Comparison of ENCODE assay signal across 11 cellular contexts in genomic region chr9:109114670-109115069, GRCh38. TPM values are rescaled to one million over a fixed set of nuclear protein-coding genes. Genes with fewer than 3 reads are reported as not detected.
A peak's percentile ranks its signal among the peaks of the same experiment; 100 is the strongest.
DNase-seq lines count a peak whose midpoint lies in the region; ATAC-seq and TF ChIP-seq lines count a peak whose summit lies in the region.
"Had no signal": no experiment of that assay in that cellular context is flagged by ENCODE, and none has a peak within 500 bp of the region (broad histone marks: within the 10 kb centered on the region; RNA-seq: fewer than 3 reads in every experiment).

No MANE protein-coding gene starts in this region.

- H3K27me3 ChIP-seq in CD4-positive, CD25-positive, alpha-beta regulatory T cell (ENCODE audit: control insufficient read depth, insufficient read depth, low read length): no peaks in the 10 kb centered on the region
- no peaks in the 10 kb centered on the region for H3K27me3 ChIP-seq in mammary epithelial cell (ENCODE audit: insufficient read depth, low read length)
- H3K27me3 ChIP-seq in muscle layer of duodenum (ENCODE audit: low read depth, low read length): no peaks in the 10 kb centered on the region

- H3K27ac Mint-ChIP-seq in CD4-positive, CD25-positive, alpha-beta regulatory T cell: peak overlapping the region; percentile 82 to 92 (median 84)

- 69% methylated on average over 3 of the region's 3 CpGs for WGBS in mammary epithelial cell (ENCODE audit: low coverage, missing lambda C conversion rate)

- BruUV-seq in mammary epithelial cell (replicated peaks; lab: Mats Ljungman, UMichigan): no TSS peak

- H3K4me3 Mint-ChIP-seq in CD4-positive, CD25-positive, alpha-beta regulatory T cell: peak overlapping the region; percentile 20 to 81 (median 70)

- no peaks in the 10 kb centered on the region for H3K9me3 Mint-ChIP-seq in CD4-positive, CD25-positive, alpha-beta regulatory T cell

- peak overlapping the region; percentile 20 for H3K4me3 ChIP-seq in CD4-positive, CD25-positive, alpha-beta regulatory T cell (ENCODE audit: low read depth, low read length)
- H3K4me3 ChIP-seq in mammary epithelial cell (replicated peaks in 1 of 3; ENCODE audit: insufficient read depth in 1 of 3, low read depth in 2 of 3, low read length in 3 of 3): no peak overlapping the region
- no peak overlapping the region for H3K4me3 ChIP-seq in muscle layer of duodenum (ENCODE audit: low read depth in 1 of 2, low read length in 2 of 2)

- CTCF ChIA-PET in mammary epithelial cell (lab: Charles Lee; ENCODE audit: low non-redundant PET): no interaction called here

- H3K9me3 ChIP-seq in CD4-positive, CD25-positive, alpha-beta regulatory T cell (ENCODE audit: control insufficient read depth in 2 of 2, low read length in 2 of 2): no peaks in the 10 kb centered on the region
- no peaks in the 10 kb centered on the region for H3K9me3 ChIP-seq in mammary epithelial cell (replicated peaks; ENCODE audit: insufficient read depth, low read length)
- H3K9me3 ChIP-seq in muscle layer of duodenum (ENCODE audit: control insufficient read depth in 1 of 2, low read length in 2 of 2): no peaks in the 10 kb centered on the region

- H3K4me2 ChIP-seq in mammary epithelial cell (ENCODE audit: insufficient read depth, low read depth, low read length): no peak overlapping the region

- peaks cover 67% of the 10 kb centered on the region for H3K4me1 ChIP-seq in CD4-positive, CD25-positive, alpha-beta regulatory T cell (ENCODE audit: control insufficient read depth, insufficient read depth, low read length, poor library complexity, severe bottlenecking)
- peaks cover 20% of the 10 kb centered on the region for H3K4me1 ChIP-seq in mammary epithelial cell (ENCODE audit: insufficient read depth, low read length)
- peaks cover 23 to 51% of the 10 kb centered on the region in 2 donors for H3K4me1 ChIP-seq in muscle layer of duodenum (ENCODE audit: control insufficient read depth in 1 of 2, insufficient read depth in 2 of 2, low read length in 2 of 2)

- in situ Hi-C loops in mammary epithelial cell (cut with MboI; ENCODE audit: low sequenced_read_pairs in 2 of 2): loop anchor here in 1 of 2 donors (10.0 kb wide), 1 partner anchor 210 kb away; the partner anchor contains the start of gene EPB41L4B

- no peak for DNase-seq in CD4-positive, CD25-positive, alpha-beta regulatory T cell
- peak; percentile 35 for DNase-seq in HK-2 (ENCODE audit: unreplicated experiment)
- peak; percentile 70 for DNase-seq in mammary epithelial cell
- DNase-seq in NCI-H2227 treated with DMSO at 0.1 percent for 48 hours (lab: John Stamatoyannopoulos, UW): no peak
- DNase-seq in SHP77 (lab: John Stamatoyannopoulos, UW): no peak
- no peak for DNase-seq in activated CD4-positive, alpha-beta T cell treated with anti-CD3 and anti-CD28 coated beads for 48 hours
- DNase-seq in HPDE6-E6E7 (ENCODE audit: extremely low spot score): no peak
- DNase-seq: activated effector memory CD4-positive, alpha-beta T cell treated with anti-CD3 and anti-CD28 coated beads, Interleukin-2, amount 50 U/mL, for 16 hours; NCI-H1694 treated with DMSO at 0.1 percent for 48 hours had no signal

- H3K79me2 ChIP-seq in mammary epithelial cell (ENCODE audit: insufficient read depth, low read length): peaks cover 99% of the 10 kb centered on the region

- intact Hi-C loops in mammary epithelial cell (cut with micrococcal nuclease): loop anchor here (10.0 kb wide), 1 partner anchor 260 kb away; the partner anchor contains the start of gene ACTL7B

- peaks cover 35 to 86% (median 68%) of the 10 kb centered on the region in 4 donors for H3K4me1 Mint-ChIP-seq in CD4-positive, CD25-positive, alpha-beta regulatory T cell

- H3K27ac ChIP-seq in CD4-positive, CD25-positive, alpha-beta regulatory T cell (ENCODE audit: insufficient read depth, low read length, poor library complexity, severe bottlenecking): no peak overlapping the region
- H3K27ac ChIP-seq in mammary epithelial cell (ENCODE audit: insufficient read depth, low read depth, low read length) (no peak overlapping the region), muscle layer of duodenum (ENCODE audit: low read length) (peak overlapping the region; percentile 76)

- H3K36me3 Mint-ChIP-seq in CD4-positive, CD25-positive, alpha-beta regulatory T cell: peaks cover 19% of the 10 kb centered on the region

- peaks cover 5% of the 10 kb centered on the region for H3K36me3 ChIP-seq in CD4-positive, CD25-positive, alpha-beta regulatory T cell (ENCODE audit: control insufficient read depth, insufficient read depth, low read length)
- H3K36me3 ChIP-seq in mammary epithelial cell (ENCODE audit: insufficient read depth, low read length) (no peaks in the 10 kb centered on the region), muscle layer of duodenum (ENCODE audit: control insufficient read depth in 1 of 2, insufficient read depth in 2 of 2, low read length in 2 of 2) (no peaks in the 10 kb centered on the region)

- H4K20me1 ChIP-seq in mammary epithelial cell (ENCODE audit: insufficient read depth, low read length): no peaks in the 10 kb centered on the region

- H3K9ac ChIP-seq in mammary epithelial cell (ENCODE audit: insufficient read depth, low read length): no peak overlapping the region

- TF ChIP-seq CTCF in mammary epithelial cell (conservative IDR thresholded peaks at IDR 0.05 in 1 of 2, IDR thresholded peaks at IDR 0.05 in 1 of 2; ENCODE audit: extremely low read depth in 1 of 2, insufficient read depth in 1 of 2, low read depth in 1 of 2, low read length in 2 of 2): no peak

- no peak for ATAC-seq in CD4-positive, CD25-positive, alpha-beta regulatory T cell (ENCODE audit: low read depth in 2 of 2)

- no peaks in the 10 kb centered on the region for H3K27me3 Mint-ChIP-seq in CD4-positive, CD25-positive, alpha-beta regulatory T cell

- no peak overlapping the region for H2AFZ ChIP-seq in mammary epithelial cell (ENCODE audit: low read depth, low read length)

- dilution Hi-C loops in mammary epithelial cell (cut with HindIII; ENCODE audit: low sequenced_read_pairs): no loop called here

RNA-seq across cellular contexts. Expression of gene TMEM245, which starts 5.1 kb away (rescaled TPM):
- total RNA-seq in CD4-positive, CD25-positive, alpha-beta regulatory T cell: 33.7 TPM
- 10 to 100 TPM; 22.6 to 36.9 (median 27.6) TPM for polyA plus RNA-seq in CD4-positive, CD25-positive, alpha-beta regulatory T cell
- 10 to 100 TPM; 33.1 to 70.3 TPM for total RNA-seq in mammary epithelial cell
- polyA plus RNA-seq in mammary epithelial cell: 39.4 TPM
- 82.8 TPM for polyA minus RNA-seq in mammary epithelial cell

RNA-seq across cellular contexts. Expression of gene FRRS1L, which starts 52.4 kb away (rescaled TPM):
- total RNA-seq in CD4-positive, CD25-positive, alpha-beta regulatory T cell: not detected
- polyA plus RNA-seq in CD4-positive, CD25-positive, alpha-beta regulatory T cell: not detected
- total RNA-seq in mammary epithelial cell: under 1 TPM in 1 of 2 donors, not detected in 1; under 0.01 TPM
- polyA plus RNA-seq in mammary epithelial cell: 0.02 TPM
- polyA minus RNA-seq in mammary epithelial cell: not detected
- total RNA-seq: G401 had no signal

Comparison
In these comparisons a context has a peak if more than half of its experiments do, and no peak if none do; other contexts are left out.
1. DNase-seq: peak in HK-2 (single experiment) and mammary epithelial cell (single experiment); none in CD4-positive, CD25-positive, alpha-beta regulatory T cell (0 of 3), NCI-H2227 treated with DMSO at 0.1 percent for 48 hours (single experiment), SHP77 (0 of 2), activated CD4-positive, alpha-beta T cell treated with anti-CD3 and anti-CD28 coated beads for 48 hours (single experiment) and HPDE6-E6E7 (single experiment).